In the genomic region with DNA sequence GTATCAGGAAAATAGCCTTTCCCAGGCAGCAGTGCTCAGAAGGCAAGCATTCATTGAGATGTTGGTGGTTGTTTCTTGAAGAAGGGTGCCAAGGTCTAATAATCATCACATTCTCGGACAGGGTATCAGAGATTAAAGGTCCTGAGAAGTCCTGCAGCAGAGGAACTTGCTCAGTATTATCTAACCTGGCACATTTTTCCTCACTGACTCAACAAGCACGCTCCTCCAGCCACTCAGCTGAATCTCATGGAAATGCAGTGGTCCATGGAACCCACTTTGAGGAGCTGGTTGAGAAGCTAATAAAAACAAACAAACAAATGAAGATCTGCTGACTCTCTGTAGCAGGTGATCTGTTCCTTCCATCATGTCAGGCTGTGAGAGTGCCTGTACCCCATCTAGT, we compare ENCODE assay signal across 13 cellular contexts.
"Had no signal": no experiment of that assay in that cellular context is flagged by ENCODE, and none has a peak within 500 bp of the region (broad histone marks: within the 10 kb centered on the region; RNA-seq: fewer than 3 reads in every experiment).

No MANE protein-coding gene starts in this region.

- H3K4me1 ChIP-seq: pancreas had no signal

- FAIRE-seq: kidney, pancreas had no signal

- H3K27ac ChIP-seq: epithelial cell of prostate, hepatocyte, pancreas had no signal

- H3K36me3 ChIP-seq: pancreas had no signal

- H3K27me3 ChIP-seq: hepatocyte, pancreas had no signal

- DNase-seq: activated CD8-positive, alpha-beta memory T cell treated with anti-CD3 and anti-CD28 coated beads, Interleukin-2, amount 50 U/mL, for 4 hours; activated CD8-positive, alpha-beta T cell treated with anti-CD3 and anti-CD28 coated beads for 36 hours; activated T-cell treated with anti-CD3 and anti-CD28 coated beads, Interleukin-2, amount 50 U/mL, for 72 hours; central memory CD4-positive, alpha-beta T cell; cortex of kidney; effector CD8-positive, alpha-beta T cell; kidney; pancreas; retina; stimulated activated CD4-positive, alpha-beta T cell treated with anti-CD3 and anti-CD28 coated beads, Interleukin-15, amount 100 ng/mL, for 24 hours; SW 1271 had no signal

- H3K9me3 ChIP-seq: pancreas had no signal

- H3K4me3 ChIP-seq: hepatocyte, pancreas had no signal
